ENCODE assay signal across 1 cellular context in the genomic region with DNA sequence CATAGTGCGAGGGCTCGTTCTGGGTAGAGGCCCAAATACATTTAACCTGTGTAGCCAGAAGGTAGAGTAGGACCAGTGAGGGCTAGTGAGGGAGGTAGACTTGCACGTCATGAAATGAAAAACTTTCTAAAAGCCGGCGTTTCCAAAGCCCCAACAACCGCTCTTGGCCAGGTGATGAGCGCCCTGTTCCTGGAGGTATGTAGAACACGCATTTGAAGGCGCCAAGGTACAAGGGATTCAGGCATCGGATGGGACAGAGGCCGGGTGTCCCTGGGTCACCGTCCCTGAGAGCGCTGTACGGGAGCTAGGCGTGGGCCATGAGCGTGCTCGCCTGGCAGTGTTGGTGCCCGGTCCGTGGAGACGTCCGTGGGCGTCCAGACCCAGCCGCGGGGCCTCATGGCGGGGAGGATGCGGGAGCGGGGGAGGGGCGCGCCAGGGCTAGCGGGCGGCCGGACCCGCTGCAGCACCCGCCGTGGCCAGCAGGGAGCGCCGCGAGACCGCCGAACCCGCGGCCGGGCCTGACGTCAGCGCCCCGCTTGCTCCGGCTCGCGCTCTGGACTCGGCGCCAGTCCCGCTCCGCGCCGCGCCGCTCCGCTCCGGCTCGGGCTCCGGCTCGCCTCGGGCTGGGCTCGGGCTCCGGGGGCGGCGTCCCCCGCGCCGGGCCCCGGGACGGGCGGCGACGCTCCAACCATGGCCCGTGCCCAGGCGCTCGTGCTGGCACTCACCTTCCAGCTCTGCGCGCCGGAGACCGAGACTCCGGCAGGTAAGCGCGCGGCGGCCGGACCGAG.
TF ChIP-seq lines count a peak whose summit lies in the region.

A gene (plus strand): TSS at position 568 of the 788 bp plus-strand sequence. CDS start 123 bp downstream, at position 691.

TF ChIP-seq in liver, 16 proteins besides CTCF, POLR2A, EP300 and RAD21 (continued from another document):
- TF ChIP-seq, protein P1, sequence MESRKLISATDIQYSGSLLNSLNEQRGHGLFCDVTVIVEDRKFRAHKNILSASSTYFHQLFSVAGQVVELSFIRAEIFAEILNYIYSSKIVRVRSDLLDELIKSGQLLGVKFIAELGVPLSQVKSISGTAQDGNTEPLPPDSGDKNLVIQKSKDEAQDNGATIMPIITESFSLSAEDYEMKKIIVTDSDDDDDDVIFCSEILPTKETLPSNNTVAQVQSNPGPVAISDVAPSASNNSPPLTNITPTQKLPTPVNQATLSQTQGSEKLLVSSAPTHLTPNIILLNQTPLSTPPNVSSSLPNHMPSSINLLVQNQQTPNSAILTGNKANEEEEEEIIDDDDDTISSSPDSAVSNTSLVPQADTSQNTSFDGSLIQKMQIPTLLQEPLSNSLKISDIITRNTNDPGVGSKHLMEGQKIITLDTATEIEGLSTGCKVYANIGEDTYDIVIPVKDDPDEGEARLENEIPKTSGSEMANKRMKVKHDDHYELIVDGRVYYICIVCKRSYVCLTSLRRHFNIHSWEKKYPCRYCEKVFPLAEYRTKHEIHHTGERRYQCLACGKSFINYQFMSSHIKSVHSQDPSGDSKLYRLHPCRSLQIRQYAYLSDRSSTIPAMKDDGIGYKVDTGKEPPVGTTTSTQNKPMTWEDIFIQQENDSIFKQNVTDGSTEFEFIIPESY (IDR thresholded peaks at IDR 0.05), result no peak
- TF ChIP-seq GABPA (IDR thresholded peaks at IDR 0.05 in 1 of 2, conservative IDR thresholded peaks at IDR 0.05 in 1 of 2) (no peak), SP1 (IDR thresholded peaks at IDR 0.05) (no peak), NR2F2 (IDR thresholded peaks at IDR 0.05) (no peak), HNF4A (conservative IDR thresholded peaks at IDR 0.05) (no peak), YY1 (IDR thresholded peaks at IDR 0.05) (no peak)
